In genomic region chr5:22787398-22787797, GRCh38 we compare ENCODE assay signal across 27 cellular contexts.
"Had no signal": no experiment of that assay in that cellular context is flagged by ENCODE, and none has a peak within 500 bp of the region (broad histone marks: within the 10 kb centered on the region; RNA-seq: fewer than 3 reads in every experiment).

No MANE protein-coding gene starts in this region.

- H3K27ac Mint-ChIP-seq: dendritic cell treated with granulocyte-macrophage colony-stimulating factor and Interleukin-4, amounts not matched to agents 40 ng/mL and 50 ng/mL, for 4 days; effector memory CD8-positive, alpha-beta T cell; endodermal cell; mesothelial cell of epicardium had no signal

- H3K4me1 ChIP-seq: colonic mucosa, esophagus squamous epithelium, gastrocnemius medialis, heart right ventricle, left lung, lower lobe of right lung had no signal

- H3K27me3 ChIP-seq: colonic mucosa, esophagus squamous epithelium, gastrocnemius medialis, heart right ventricle, left lung had no signal

- H3K27ac ChIP-seq: colonic mucosa, epithelial cell of prostate, esophagus squamous epithelium, gastrocnemius medialis, heart right ventricle, left lung, lower lobe of right lung had no signal

- H3K4me3 Mint-ChIP-seq: dendritic cell treated with granulocyte-macrophage colony-stimulating factor and Interleukin-4, amounts not matched to agents 40 ng/mL and 50 ng/mL, for 4 days; effector memory CD8-positive, alpha-beta T cell; endodermal cell; mesothelial cell of epicardium had no signal

- H3K36me3 ChIP-seq: colonic mucosa, esophagus squamous epithelium, gastrocnemius medialis, heart right ventricle, left lung, lower lobe of right lung had no signal

- DNase-seq: colonic mucosa; cortex of kidney; effector CD8-positive, alpha-beta T cell; effector memory CD8-positive, alpha-beta T cell; endodermal cell; erythroblast; esophagus squamous epithelium; foreskin fibroblast; foreskin melanocyte; gastrocnemius medialis; glutamatergic neuron; head of caudate nucleus; heart right ventricle; hippocampal formation; left cardiac atrium; left lung; left ventricle myocardium superior; lower lobe of right lung; mesenchymal stem cell; mucosa of descending colon had no signal

- H3K9me3 Mint-ChIP-seq: dendritic cell treated with granulocyte-macrophage colony-stimulating factor and Interleukin-4, amounts not matched to agents 40 ng/mL and 50 ng/mL, for 4 days; endodermal cell had no signal

- H3K27me3 Mint-ChIP-seq: dendritic cell treated with granulocyte-macrophage colony-stimulating factor and Interleukin-4, amounts not matched to agents 40 ng/mL and 50 ng/mL, for 4 days; effector memory CD8-positive, alpha-beta T cell had no signal

- ATAC-seq: effector memory CD8-positive, alpha-beta T cell; esophagus mucosa; gastrocnemius medialis; heart right ventricle; left cardiac atrium; left lung; left ventricle myocardium superior; lower lobe of right lung; mucosa of descending colon had no signal

- H3K4me3 ChIP-seq: colonic mucosa, esophagus squamous epithelium, gastrocnemius medialis, heart right ventricle, left lung, lower lobe of right lung, mucosa of descending colon had no signal

- H3K36me3 Mint-ChIP-seq: mesothelial cell of epicardium had no signal

- H3K4me1 Mint-ChIP-seq: endodermal cell, mesothelial cell of epicardium had no signal

- FAIRE-seq: endometrium, islet of Langerhans, keratinocyte had no signal

- H3K9me3 ChIP-seq: colonic mucosa, esophagus squamous epithelium, gastrocnemius medialis, lower lobe of right lung, mucosa of descending colon had no signal
